26 cellular contexts compared by ENCODE assay signal in the genomic region with DNA sequence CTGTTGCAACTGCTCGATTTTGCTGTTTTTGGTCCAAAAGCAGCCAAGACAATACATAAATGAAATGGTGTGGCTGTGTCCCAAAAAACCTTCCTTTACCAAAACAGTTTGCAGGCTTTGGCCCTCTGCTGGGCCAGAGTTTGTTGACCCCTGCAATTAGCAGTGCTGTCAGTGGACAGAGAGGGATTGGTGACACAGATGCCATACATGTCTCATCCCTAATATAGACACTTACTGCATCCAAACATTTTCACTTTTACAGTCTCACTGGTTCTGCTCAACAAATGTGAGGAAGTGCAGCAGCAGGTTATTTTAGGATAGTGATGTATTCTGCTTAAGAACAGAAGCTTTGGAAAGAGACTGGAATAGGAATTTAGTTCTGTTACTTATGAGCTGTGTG.
"Had no signal": no experiment of that assay in that cellular context is flagged by ENCODE, and none has a peak within 500 bp of the region (broad histone marks: within the 10 kb centered on the region; RNA-seq: fewer than 3 reads in every experiment).

No MANE protein-coding gene starts in this region.

- FAIRE-seq: endothelial cell of umbilical vein, islet of Langerhans, kidney had no signal

- H3K27ac ChIP-seq: colonic mucosa, esophagus squamous epithelium, gastrocnemius medialis, heart right ventricle, left lung, lower lobe of right lung had no signal

- H3K4me1 ChIP-seq: colonic mucosa, gastrocnemius medialis, left lung, lower lobe of right lung had no signal

- H3K27me3 ChIP-seq: colonic mucosa, esophagus squamous epithelium, gastrocnemius medialis, heart right ventricle, left lung had no signal

- H3K4me3 Mint-ChIP-seq: central memory CD8-positive, alpha-beta T cell; dendritic cell treated with granulocyte-macrophage colony-stimulating factor and Interleukin-4, amounts not matched to agents 40 ng/mL and 50 ng/mL, for 4 days; effector memory CD8-positive, alpha-beta T cell; mesothelial cell of epicardium had no signal

- ATAC-seq: effector memory CD8-positive, alpha-beta T cell; esophagus mucosa; gastrocnemius medialis; left colon; left lung; lower lobe of right lung; mucosa of descending colon had no signal

- H3K27me3 Mint-ChIP-seq: central memory CD8-positive, alpha-beta T cell; dendritic cell treated with granulocyte-macrophage colony-stimulating factor and Interleukin-4, amounts not matched to agents 40 ng/mL and 50 ng/mL, for 4 days; effector memory CD8-positive, alpha-beta T cell had no signal

- DNase-seq: cerebellar nuclear complex; colonic mucosa; cortex of kidney; effector CD8-positive, alpha-beta T cell; effector memory CD8-positive, alpha-beta T cell; esophagus squamous epithelium; foreskin fibroblast; foreskin melanocyte; gastrocnemius medialis; glutamatergic neuron; head of caudate nucleus; heart right ventricle; hippocampal formation; kidney; kidney glomerular epithelial cell; left colon; left lung; lower lobe of right lung; mesenchymal stem cell; mucosa of descending colon had no signal

- H3K36me3 Mint-ChIP-seq: mesothelial cell of epicardium had no signal

- H3K9me3 ChIP-seq: colonic mucosa, esophagus squamous epithelium, gastrocnemius medialis, lower lobe of right lung had no signal

- H3K4me3 ChIP-seq: colonic mucosa, esophagus squamous epithelium, gastrocnemius medialis, heart right ventricle, left lung, lower lobe of right lung, mucosa of descending colon had no signal

- H3K4me1 Mint-ChIP-seq: central memory CD8-positive, alpha-beta T cell; mesothelial cell of epicardium had no signal

- H3K36me3 ChIP-seq: colonic mucosa, esophagus squamous epithelium, gastrocnemius medialis, heart right ventricle, left lung, lower lobe of right lung had no signal

- H3K27ac Mint-ChIP-seq: dendritic cell treated with granulocyte-macrophage colony-stimulating factor and Interleukin-4, amounts not matched to agents 40 ng/mL and 50 ng/mL, for 4 days; effector memory CD8-positive, alpha-beta T cell; mesothelial cell of epicardium had no signal
